In the genomic region with DNA sequence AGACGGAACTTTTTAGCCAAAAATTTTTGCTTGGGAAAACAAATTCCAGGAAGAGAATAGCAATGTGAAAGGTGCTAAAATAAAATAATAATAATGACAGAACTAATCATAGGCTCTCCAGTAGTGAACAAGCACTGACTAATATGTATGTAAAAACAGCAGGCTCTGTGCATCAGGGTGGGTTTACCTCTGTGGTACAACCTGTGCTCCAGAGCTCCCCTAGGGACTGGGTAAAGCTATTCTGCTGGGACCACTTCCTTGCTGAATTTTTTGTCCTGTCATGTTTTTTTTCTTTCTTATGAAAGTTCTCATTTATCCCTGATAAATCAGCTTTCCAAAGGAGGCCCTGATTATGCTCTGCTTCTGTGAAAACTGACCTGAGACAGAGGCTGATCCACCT, we compare ENCODE assay signal across 1 cellular context.
TF ChIP-seq lines count a peak whose summit lies in the region.

No MANE protein-coding gene starts in this region.

TF ChIP-seq in WTC11, 78 proteins besides CTCF, POLR2A, EP300 and RAD21:
- no peak for TF ChIP-seq NFATC4 (CRISPR knock-in tag; IDR thresholded peaks at IDR 0.05)
- no peak for TF ChIP-seq NR2C2 (CRISPR knock-in tag; IDR thresholded peaks at IDR 0.05)
- no peak for TF ChIP-seq ZNF121 (CRISPR knock-in tag; IDR thresholded peaks at IDR 0.05)
- TF ChIP-seq EMX1 (CRISPR knock-in tag; IDR thresholded peaks at IDR 0.05): no peak
- TF ChIP-seq ZNF138 (CRISPR knock-in tag; conservative IDR thresholded peaks at IDR 0.05): no peak
- no peak for TF ChIP-seq PRRX2 (CRISPR knock-in tag; IDR thresholded peaks at IDR 0.05)
- TF ChIP-seq, protein P1, sequence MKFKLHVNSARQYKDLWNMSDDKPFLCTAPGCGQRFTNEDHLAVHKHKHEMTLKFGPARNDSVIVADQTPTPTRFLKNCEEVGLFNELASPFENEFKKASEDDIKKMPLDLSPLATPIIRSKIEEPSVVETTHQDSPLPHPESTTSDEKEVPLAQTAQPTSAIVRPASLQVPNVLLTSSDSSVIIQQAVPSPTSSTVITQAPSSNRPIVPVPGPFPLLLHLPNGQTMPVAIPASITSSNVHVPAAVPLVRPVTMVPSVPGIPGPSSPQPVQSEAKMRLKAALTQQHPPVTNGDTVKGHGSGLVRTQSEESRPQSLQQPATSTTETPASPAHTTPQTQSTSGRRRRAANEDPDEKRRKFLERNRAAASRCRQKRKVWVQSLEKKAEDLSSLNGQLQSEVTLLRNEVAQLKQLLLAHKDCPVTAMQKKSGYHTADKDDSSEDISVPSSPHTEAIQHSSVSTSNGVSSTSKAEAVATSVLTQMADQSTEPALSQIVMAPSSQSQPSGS (CRISPR knock-in tag; IDR thresholded peaks at IDR 0.05; ENCODE audit: borderline replicate concordance, low read depth): no peak
- TF ChIP-seq, protein P2, sequence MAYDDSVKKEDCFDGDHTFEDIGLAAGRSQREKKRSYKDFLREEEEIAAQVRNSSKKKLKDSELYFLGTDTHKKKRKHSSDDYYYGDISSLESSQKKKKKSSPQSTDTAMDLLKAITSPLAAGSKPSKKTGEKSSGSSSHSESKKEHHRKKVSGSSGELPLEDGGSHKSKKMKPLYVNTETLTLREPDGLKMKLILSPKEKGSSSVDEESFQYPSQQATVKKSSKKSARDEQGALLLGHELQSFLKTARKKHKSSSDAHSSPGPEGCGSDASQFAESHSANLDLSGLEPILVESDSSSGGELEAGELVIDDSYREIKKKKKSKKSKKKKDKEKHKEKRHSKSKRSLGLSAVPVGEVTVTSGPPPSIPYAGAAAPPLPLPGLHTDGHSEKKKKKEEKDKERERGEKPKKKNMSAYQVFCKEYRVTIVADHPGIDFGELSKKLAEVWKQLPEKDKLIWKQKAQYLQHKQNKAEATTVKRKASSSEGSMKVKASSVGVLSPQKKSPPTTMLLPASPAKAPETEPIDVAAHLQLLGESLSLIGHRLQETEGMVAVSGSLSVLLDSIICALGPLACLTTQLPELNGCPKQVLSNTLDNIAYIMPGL (CRISPR knock-in tag; IDR thresholded peaks at IDR 0.05): no peak
- TF ChIP-seq SOX15 (CRISPR knock-in tag; IDR thresholded peaks at IDR 0.05): no peak
- TF ChIP-seq, protein P3, sequence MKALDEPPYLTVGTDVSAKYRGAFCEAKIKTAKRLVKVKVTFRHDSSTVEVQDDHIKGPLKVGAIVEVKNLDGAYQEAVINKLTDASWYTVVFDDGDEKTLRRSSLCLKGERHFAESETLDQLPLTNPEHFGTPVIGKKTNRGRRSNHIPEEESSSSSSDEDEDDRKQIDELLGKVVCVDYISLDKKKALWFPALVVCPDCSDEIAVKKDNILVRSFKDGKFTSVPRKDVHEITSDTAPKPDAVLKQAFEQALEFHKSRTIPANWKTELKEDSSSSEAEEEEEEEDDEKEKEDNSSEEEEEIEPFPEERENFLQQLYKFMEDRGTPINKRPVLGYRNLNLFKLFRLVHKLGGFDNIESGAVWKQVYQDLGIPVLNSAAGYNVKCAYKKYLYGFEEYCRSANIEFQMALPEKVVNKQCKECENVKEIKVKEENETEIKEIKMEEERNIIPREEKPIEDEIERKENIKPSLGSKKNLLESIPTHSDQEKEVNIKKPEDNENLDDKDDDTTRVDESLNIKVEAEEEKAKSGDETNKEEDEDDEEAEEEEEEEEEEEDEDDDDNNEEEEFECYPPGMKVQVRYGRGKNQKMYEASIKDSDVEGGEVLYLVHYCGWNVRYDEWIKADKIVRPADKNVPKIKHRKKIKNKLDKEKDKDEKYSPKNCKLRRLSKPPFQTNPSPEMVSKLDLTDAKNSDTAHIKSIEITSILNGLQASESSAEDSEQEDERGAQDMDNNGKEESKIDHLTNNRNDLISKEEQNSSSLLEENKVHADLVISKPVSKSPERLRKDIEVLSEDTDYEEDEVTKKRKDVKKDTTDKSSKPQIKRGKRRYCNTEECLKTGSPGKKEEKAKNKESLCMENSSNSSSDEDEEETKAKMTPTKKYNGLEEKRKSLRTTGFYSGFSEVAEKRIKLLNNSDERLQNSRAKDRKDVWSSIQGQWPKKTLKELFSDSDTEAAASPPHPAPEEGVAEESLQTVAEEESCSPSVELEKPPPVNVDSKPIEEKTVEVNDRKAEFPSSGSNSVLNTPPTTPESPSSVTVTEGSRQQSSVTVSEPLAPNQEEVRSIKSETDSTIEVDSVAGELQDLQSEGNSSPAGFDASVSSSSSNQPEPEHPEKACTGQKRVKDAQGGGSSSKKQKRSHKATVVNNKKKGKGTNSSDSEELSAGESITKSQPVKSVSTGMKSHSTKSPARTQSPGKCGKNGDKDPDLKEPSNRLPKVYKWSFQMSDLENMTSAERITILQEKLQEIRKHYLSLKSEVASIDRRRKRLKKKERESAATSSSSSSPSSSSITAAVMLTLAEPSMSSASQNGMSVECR (CRISPR knock-in tag; IDR thresholded peaks at IDR 0.05; ENCODE audit: borderline replicate concordance): no peak
- no peak for TF ChIP-seq FOXP1 (CRISPR knock-in tag; IDR thresholded peaks at IDR 0.05; ENCODE audit: borderline replicate concordance)
- no peak for TF ChIP-seq NR1H2 (CRISPR knock-in tag; IDR thresholded peaks at IDR 0.05)
- TF ChIP-seq, protein P4, sequence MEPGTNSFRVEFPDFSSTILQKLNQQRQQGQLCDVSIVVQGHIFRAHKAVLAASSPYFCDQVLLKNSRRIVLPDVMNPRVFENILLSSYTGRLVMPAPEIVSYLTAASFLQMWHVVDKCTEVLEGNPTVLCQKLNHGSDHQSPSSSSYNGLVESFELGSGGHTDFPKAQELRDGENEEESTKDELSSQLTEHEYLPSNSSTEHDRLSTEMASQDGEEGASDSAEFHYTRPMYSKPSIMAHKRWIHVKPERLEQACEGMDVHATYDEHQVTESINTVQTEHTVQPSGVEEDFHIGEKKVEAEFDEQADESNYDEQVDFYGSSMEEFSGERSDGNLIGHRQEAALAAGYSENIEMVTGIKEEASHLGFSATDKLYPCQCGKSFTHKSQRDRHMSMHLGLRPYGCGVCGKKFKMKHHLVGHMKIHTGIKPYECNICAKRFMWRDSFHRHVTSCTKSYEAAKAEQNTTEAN (CRISPR knock-in tag; IDR thresholded peaks at IDR 0.05): no peak
- no peak for TF ChIP-seq GABPB1 (CRISPR knock-in tag; IDR thresholded peaks at IDR 0.05)
- no peak for TF ChIP-seq ZNF263 (CRISPR knock-in tag; IDR thresholded peaks at IDR 0.05; ENCODE audit: low read depth)
- TF ChIP-seq, protein P5, sequence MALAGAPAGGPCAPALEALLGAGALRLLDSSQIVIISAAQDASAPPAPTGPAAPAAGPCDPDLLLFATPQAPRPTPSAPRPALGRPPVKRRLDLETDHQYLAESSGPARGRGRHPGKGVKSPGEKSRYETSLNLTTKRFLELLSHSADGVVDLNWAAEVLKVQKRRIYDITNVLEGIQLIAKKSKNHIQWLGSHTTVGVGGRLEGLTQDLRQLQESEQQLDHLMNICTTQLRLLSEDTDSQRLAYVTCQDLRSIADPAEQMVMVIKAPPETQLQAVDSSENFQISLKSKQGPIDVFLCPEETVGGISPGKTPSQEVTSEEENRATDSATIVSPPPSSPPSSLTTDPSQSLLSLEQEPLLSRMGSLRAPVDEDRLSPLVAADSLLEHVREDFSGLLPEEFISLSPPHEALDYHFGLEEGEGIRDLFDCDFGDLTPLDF (CRISPR knock-in tag; IDR thresholded peaks at IDR 0.05): no peak
- no peak for TF ChIP-seq ESRRA (CRISPR knock-in tag; IDR thresholded peaks at IDR 0.05; ENCODE audit: borderline replicate concordance)
- TF ChIP-seq ZNF671 (CRISPR knock-in tag; IDR thresholded peaks at IDR 0.05): no peak
